18 cellular contexts compared by ENCODE assay signal in genomic region chr17:16980061-16980460, GRCh38. TPM values are rescaled to one million over a fixed set of nuclear protein-coding genes. Genes with fewer than 3 reads are reported as not detected.
DNase-seq lines count a peak whose midpoint lies in the region; ATAC-seq, FAIRE-seq and TF ChIP-seq lines count a peak whose summit lies in the region.
"Had no signal": no experiment of that assay in that cellular context is flagged by ENCODE, and none has a peak within 500 bp of the region (broad histone marks: within the 10 kb centered on the region; RNA-seq: fewer than 3 reads in every experiment).

No MANE protein-coding gene starts in this region.

- H3K27me3 Mint-ChIP-seq in neural progenitor cell (ENCODE audit: insufficient read depth, low read depth): no peaks in the 10 kb centered on the region
- H3K27me3 Mint-ChIP-seq: CD4-positive, alpha-beta memory T cell had no signal

- H3K4me3 Mint-ChIP-seq in neural progenitor cell: no peak overlapping the region
- H3K4me3 Mint-ChIP-seq: CD4-positive, alpha-beta memory T cell; T-helper 17 cell had no signal

- no peak overlapping the region for H3K27ac Mint-ChIP-seq in neural progenitor cell
- H3K27ac Mint-ChIP-seq: CD4-positive, alpha-beta memory T cell; T-helper 17 cell had no signal

- H3K9me3 ChIP-seq in GM23248 (ENCODE audit: low read depth) (no peaks in the 10 kb centered on the region), GM12878 (replicated peaks; ENCODE audit: control insufficient read depth, insufficient read depth, low read length) (no peaks in the 10 kb centered on the region), neural progenitor cell (ENCODE audit: low read depth) (no peaks in the 10 kb centered on the region)

- RAD21 ChIA-PET in GM12878 (lab: Charles Lee; ENCODE audit: unreplicated experiment): interaction anchor here (1.4 to 30.7 kb wide), 3 partner anchors 4 to 36 kb away, joined by 3 to 913 read pairs (median 913); partner anchors contain the start of gene TNFRSF13B

- TF ChIP-seq RAD21 in GM12878 (IDR thresholded peaks at IDR 0.05; ENCODE audit: insufficient read depth, low read depth, low read length): no peak

- CTCF ChIA-PET in GM12878 (lab: Yijun Ruan, JAX): interaction anchor here (0.7 to 19.5 kb wide), 3 partner anchors 10 to 57 kb away, joined by 3 to 361 read pairs (median 6); no protein-coding TSS in a partner anchor

- intact Hi-C loops in GM12878 (cut with micrococcal nuclease; ENCODE audit: unreplicated experiment): loop anchor here (1.0 to 10.0 kb wide), 2 partner anchors 8 to 855 kb away; partner anchors contain the start of gene SREBF1

- no peak for ATAC-seq in GM12878
- ATAC-seq in HG03139 (IDR thresholded peaks at IDR 0.05; ENCODE audit: unreplicated experiment): no peak

- H3K27ac ChIP-seq in GM23248 (no peak overlapping the region), GM12878 (ENCODE audit: control insufficient read depth, insufficient read depth) (peak overlapping the region; percentile 92), neural progenitor cell (no peak overlapping the region)
- H3K27ac ChIP-seq: RWPE1, SJCRH30 had no signal

- peaks cover 3% of the 10 kb centered on the region for H3K4me1 Mint-ChIP-seq in neural progenitor cell

- no TSS peak for BruUV-seq in GM12878 (replicated peaks; lab: Mats Ljungman, UMichigan)

- no peak for TF ChIP-seq CTCF in GM12878 (IDR thresholded peaks at IDR 0.05 in 2 of 3, conservative IDR thresholded peaks at IDR 0.05 in 1 of 3; ENCODE audit: control insufficient read depth in 2 of 3, extremely low read depth in 1 of 3, insufficient read depth in 1 of 3, low read depth in 3 of 3, low read length in 3 of 3)
- TF ChIP-seq CTCF in neural progenitor cell (IDR thresholded peaks at IDR 0.05): no peak

- no peaks in the 10 kb centered on the region for H3K9me2 ChIP-seq in GM23248 (ENCODE audit: insufficient read depth)

- no peak overlapping the region for H2AFZ ChIP-seq in GM23248
- no peak overlapping the region for H2AFZ ChIP-seq in GM12878 (ENCODE audit: control insufficient read depth, low read depth, low read length)
- H2AFZ ChIP-seq in neural progenitor cell (replicated peaks): no peak overlapping the region

- H3K9ac ChIP-seq in GM23248 (no peak overlapping the region), GM12878 (ENCODE audit: control insufficient read depth, insufficient read depth, low read length) (peak overlapping the region; percentile 71), neural progenitor cell (no peak overlapping the region)

- H3K79me2 ChIP-seq in GM23248 (ENCODE audit: insufficient read depth): no peaks in the 10 kb centered on the region
- H3K79me2 ChIP-seq in GM12878 (ENCODE audit: control insufficient read depth, insufficient read depth, low read length): peaks cover 15% of the 10 kb centered on the region
- no peaks in the 10 kb centered on the region for H3K79me2 ChIP-seq in neural progenitor cell (ENCODE audit: low read depth)

- in situ Hi-C loops in GM23248 (cut with MboI): no loop called here
- in situ Hi-C loops in GM12878 (cut with MboI): loop anchor here (10.0 to 25.0 kb wide), 2 partner anchors 565 to 1932 kb away; partner anchors contain the start of gene TRPV2

- H3K36me3 ChIP-seq in GM23248 (ENCODE audit: low read depth) (no peaks in the 10 kb centered on the region), GM12878 (ENCODE audit: control insufficient read depth in 2 of 2, insufficient read depth in 2 of 2, low read length in 1 of 2) (no peaks in the 10 kb centered on the region; a peak in 1 of 4 replicates), neural progenitor cell (no peaks in the 10 kb centered on the region)
- H3K36me3 ChIP-seq: SJCRH30 had no signal

- no peak for FAIRE-seq in GM12878 (lab: Jason Lieb, UNC)
- FAIRE-seq: G401.6, H1 had no signal

- WGBS in GM23248 (ENCODE audit: low coverage in 1 of 2, low lambda C conversion rate in 2 of 2, missing lambda C conversion rate in 2 of 2), 2 experiments: 46 to 49% methylated on average over 8 of the region's 8 CpGs
- WGBS in GM12878 (ENCODE audit: insufficient coverage, insufficient replicate concordance, low lambda C conversion rate, missing lambda C conversion rate): 34% methylated on average over 8 of the region's 8 CpGs

- H3K4me2 ChIP-seq in GM23248 (ENCODE audit: unreplicated experiment): no peak overlapping the region
- peak overlapping the region; percentile 91 for H3K4me2 ChIP-seq in GM12878 (ENCODE audit: control insufficient read depth, insufficient read depth)
- H3K4me2 ChIP-seq in neural progenitor cell: no peak overlapping the region

- H3K36me3 Mint-ChIP-seq in neural progenitor cell: no peaks in the 10 kb centered on the region
- H3K36me3 Mint-ChIP-seq: CD4-positive, alpha-beta memory T cell had no signal

- H3F3A ChIP-seq in GM23248 (ENCODE audit: insufficient read depth): 0 out of 2 replicates have a peak, but pooled peaks cover 4% of the 10 kb centered on the region
- no peaks in the 10 kb centered on the region for H3F3A ChIP-seq in neural progenitor cell (ENCODE audit: low read depth)

- no peak for TF ChIP-seq POLR2A in GM12878 (IDR thresholded peaks at IDR 0.05; ENCODE audit: low read depth, low read length)

- H3K27me3 ChIP-seq in GM23248 (replicated peaks; ENCODE audit: insufficient read depth): no peaks in the 10 kb centered on the region
- H3K27me3 ChIP-seq in GM12878 (replicated peaks in 1 of 2; ENCODE audit: control insufficient read depth in 2 of 2, insufficient read depth in 2 of 2, low read length in 1 of 2): no peaks in the 10 kb centered on the region
- H3K27me3 ChIP-seq in neural progenitor cell: no peaks in the 10 kb centered on the region

- H3K9me3 Mint-ChIP-seq in neural progenitor cell: no peaks in the 10 kb centered on the region
- H3K9me3 Mint-ChIP-seq: CD4-positive, alpha-beta memory T cell had no signal

- SMC1A ChIA-PET in GM12878 (lab: Charles Lee; ENCODE audit: uncharacterized antibody, unreplicated experiment): interaction anchor here (1.6 to 21.7 kb wide), 3 partner anchors 4 to 26 kb away, joined by 3 to 812 read pairs (median 812); partner anchors contain the start of gene TNFRSF13B

- no peak for TF ChIP-seq EP300 in GM12878 (IDR thresholded peaks at IDR 0.05; ENCODE audit: borderline replicate concordance in 1 of 2, control insufficient read depth in 1 of 2, low read depth in 2 of 2, low read length in 2 of 2)

- DNase-seq in GM23248: peak; percentile 21
- no peak for DNase-seq in GM12878 (ENCODE audit: low read depth, low spot score)
- DNase-seq in NCI-H774 (lab: John Stamatoyannopoulos, UW): no peak
- no peak for DNase-seq in occipital lobe (lab: John Stamatoyannopoulos, UW)
- no peak for DNase-seq in neural progenitor cell (ENCODE audit: low spot score)
- DNase-seq: CD4-positive, alpha-beta memory T cell; NCI-H1092 treated with DMSO at 0.1 percent for 48 hours; NCI-H526; NK-92 treated with Interleukin-12 subunit alpha and Interleukin-12 subunit beta, amount 100 ng/mL, for 24 hours; OCI-M1; SJCRH30; T-helper 17 cell had no signal

- H3K4me3 ChIP-seq in GM08714 (ENCODE audit: low read length) (peak overlapping the region; percentile 20; the same call in 1 of the 2 replicates), GM23248 (no peak overlapping the region), GM12878 (peak overlapping the region; percentile 40; the same call in 1 of the 2 replicates), neural progenitor cell (no peak overlapping the region)
- H3K4me3 ChIP-seq: SJCRH30 had no signal

- H3K4me1 ChIP-seq in GM23248 (ENCODE audit: insufficient read depth): peaks cover 39% of the 10 kb centered on the region
- H3K4me1 ChIP-seq in GM12878 (ENCODE audit: control insufficient read depth, insufficient read depth, low read length): peaks cover 65% of the 10 kb centered on the region
- H3K4me1 ChIP-seq in neural progenitor cell: no peaks in the 10 kb centered on the region

- H4K20me1 ChIP-seq in GM23248 (ENCODE audit: insufficient read depth) (no peaks in the 10 kb centered on the region), GM12878 (ENCODE audit: control insufficient read depth, insufficient read depth) (no peaks in the 10 kb centered on the region), neural progenitor cell (ENCODE audit: low read depth) (no peaks in the 10 kb centered on the region)

- POLR2A ChIA-PET in GM12878 (lab: Charles Lee): interaction anchor here (19.7 to 21.9 kb wide), 2 partner anchors 4 to 9 kb away, joined by 656 read pairs; partner anchors contain the start of gene TNFRSF13B

TF ChIP-seq in GM12878, 131 proteins besides CTCF, POLR2A, EP300 and RAD21:
- TF ChIP-seq ZNF24 (IDR thresholded peaks at IDR 0.05) (no peak), WRNIP1 (IDR thresholded peaks at IDR 0.05; ENCODE audit: borderline replicate concordance, low read depth, low read length) (no peak), CREM (IDR thresholded peaks at IDR 0.05; ENCODE audit: low read depth) (no peak), ZBED1 (IDR thresholded peaks at IDR 0.05; ENCODE audit: borderline replicate concordance) (0 out of 2 replicates have a peak, but pooled peaks have one; percentile 6)

RNA-seq across cellular contexts. Expression of gene TNFRSF13B, which starts 8.1 kb away (rescaled TPM):
- not detected in 2 replicates for total RNA-seq in GM23248 (2014; rRNA removed; shearing (Covaris generic))
- polyA plus RNA-seq in GM23248 (2016; fragmentation: Nextera tagmentation; extraction: Ambion mirVana) (not detected in 2 replicates), GM12878 (2011; rRNA removed) (45.9 and 91.3 TPM in 2 replicates), GM12878 (2014; fragmentation: Illumina TruSeq; extraction: Trizol) (53.0 and 141 TPM in 2 replicates), GM12878 (2014; fragmentation: Nextera tagmentation; extraction: Ambion mirVana) (10 to 100 TPM; 15.5 to 23.1 TPM), GM12878 (2014; rRNA removed) (231 and 255 TPM in 2 replicates), GM12878 (2016; fragmentation: Nextera tagmentation; extraction: Ambion mirVana) (100 to 1,000 TPM; 121 to 139 TPM)
- total RNA-seq in GM12878 (2013; cell fraction: nucleolus; rRNA removed): 353 and 380 TPM in 2 replicates
- total RNA-seq in GM12878 (2014; rRNA removed) (101 and 116 TPM in 2 replicates), GM12878 (2014; rRNA removed; fragmentation: Illumina TruSeq; extraction: Trizol) (50.4 and 53.0 TPM in 2 replicates), GM12878 (2021) (160 and 161 TPM in 2 replicates), occipital lobe (not detected), neural progenitor cell (ENCODE audit: low replicate concordance) (not detected in 2 replicates)
- polyA plus RNA-seq in GM12878 (2011; ENCODE audit: low read depth): 102 TPM
- 124 and 142 TPM in 2 replicates for polyA plus RNA-seq in GM12878 (2011; cell fraction: cytosol; rRNA removed)
- 234 and 258 TPM in 2 replicates for polyA plus RNA-seq in GM12878 (2011; cell fraction: nucleus; rRNA removed)
- polyA plus RNA-seq in GM12878 (2012): 237 and 313 TPM in 2 replicates
- polyA minus RNA-seq in GM12878 (2011; rRNA and poly(A)+ RNA removed): 123 and 202 TPM in 2 replicates
- 45.4 TPM in 2 replicates for polyA minus RNA-seq in GM12878 (2011; cell fraction: cytosol; rRNA and poly(A)+ RNA removed)
- polyA minus RNA-seq in GM12878 (2011; cell fraction: nucleus; rRNA and poly(A)+ RNA removed): 141 and 184 TPM in 2 replicates
- total RNA-seq: CD4-positive, alpha-beta memory T cell; H1; MCF 10A; SJCRH30 had no signal
- polyA plus RNA-seq: H1 had no signal

Comparison
In these comparisons a context has a peak if more than half of its experiments do, and no peak if none do; other contexts are left out.
1. H3K4me3 ChIP-seq: peak in GM08714 (single experiment) and GM12878 (single experiment); none in GM23248 (single experiment) and neural progenitor cell (single experiment).
2. RNA of gene TNFRSF13B, which starts 8.1 kb away (total RNA-seq): 50.4 to 380 TPM in GM12878; not detected in GM23248, not detected in occipital lobe (single experiment) and not detected in neural progenitor cell; every median in the first group is over 10 times any median in the second.